ENCODE assay signal across 1 cellular context in genomic region chr1:34213976-34214375, GRCh38.
TF ChIP-seq lines count a peak whose summit lies in the region.

No MANE protein-coding gene starts in this region.

TF ChIP-seq in H1, 55 proteins besides CTCF, POLR2A, EP300 and RAD21 (continued from another document):
- TF ChIP-seq, protein P1, sequence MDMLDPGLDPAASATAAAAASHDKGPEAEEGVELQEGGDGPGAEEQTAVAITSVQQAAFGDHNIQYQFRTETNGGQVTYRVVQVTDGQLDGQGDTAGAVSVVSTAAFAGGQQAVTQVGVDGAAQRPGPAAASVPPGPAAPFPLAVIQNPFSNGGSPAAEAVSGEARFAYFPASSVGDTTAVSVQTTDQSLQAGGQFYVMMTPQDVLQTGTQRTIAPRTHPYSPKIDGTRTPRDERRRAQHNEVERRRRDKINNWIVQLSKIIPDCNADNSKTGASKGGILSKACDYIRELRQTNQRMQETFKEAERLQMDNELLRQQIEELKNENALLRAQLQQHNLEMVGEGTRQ (IDR thresholded peaks at IDR 0.05; ENCODE audit: low read length), result no peak
- TF ChIP-seq CHD2 (IDR thresholded peaks at IDR 0.05; ENCODE audit: low read length) (no peak), CHD1 (IDR thresholded peaks at IDR 0.05; ENCODE audit: low read depth, low read length) (no peak)
